17 cellular contexts compared by ENCODE assay signal in the genomic region with DNA sequence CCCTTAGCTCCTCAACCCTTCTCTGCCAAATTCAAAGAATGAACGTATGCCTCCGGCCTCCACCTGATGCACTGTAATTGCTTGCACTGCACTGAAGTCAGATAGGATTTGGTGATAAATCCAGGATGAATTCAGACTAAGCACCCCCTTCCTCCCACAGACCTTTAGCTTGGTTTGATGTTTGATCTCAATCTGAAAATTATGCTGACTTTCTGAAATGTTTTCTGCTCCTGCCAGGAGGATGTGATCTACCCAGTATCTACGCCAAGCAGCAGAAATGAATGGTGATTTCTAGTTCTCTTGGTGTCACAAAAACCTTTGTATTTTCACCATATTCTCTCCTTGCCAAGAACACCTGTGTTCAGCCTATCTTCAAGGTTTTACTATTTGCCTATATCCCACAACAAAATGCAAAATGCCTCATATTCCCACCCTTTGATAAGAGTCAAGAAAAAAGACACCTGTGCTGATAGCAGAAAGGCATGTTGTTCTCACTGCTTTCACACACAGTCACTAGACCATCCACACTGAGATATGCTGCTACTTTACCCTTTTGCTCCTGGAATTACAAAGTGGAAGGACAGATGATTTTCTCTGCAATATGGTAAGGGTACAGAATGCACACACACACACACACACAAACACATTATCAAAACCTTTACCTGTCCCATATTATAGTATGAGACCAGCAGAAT. TPM values are rescaled to one million over a fixed set of nuclear protein-coding genes. Genes with fewer than 3 reads are reported as not detected.
DNase-seq lines count a peak whose midpoint lies in the region; ATAC-seq and TF ChIP-seq lines count a peak whose summit lies in the region.
"Had no signal": no experiment of that assay in that cellular context is flagged by ENCODE, and none has a peak within 500 bp of the region (broad histone marks: within the 10 kb centered on the region; RNA-seq: fewer than 3 reads in every experiment).

No MANE protein-coding gene starts in this region.

- peak overlapping the region; percentile 33 for H3K4me3 ChIP-seq in naive thymus-derived CD4-positive, alpha-beta T cell (ENCODE audit: low read length)
- H3K4me3 ChIP-seq: PC-9, upper lobe of left lung had no signal

- H3K36me3 Mint-ChIP-seq in stimulated activated naive CD8-positive, alpha-beta T cell treated with anti-CD3 and anti-CD28 coated beads, Interleukin-15, Interleukin-2, amounts not matched to agents 100 ng/mL and 50 ng/mL, for 24 hours (ENCODE audit: low read depth) = no peaks in the 10 kb centered on the region
- H3K36me3 Mint-ChIP-seq in activated naive CD8-positive, alpha-beta T cell = peaks cover 5% of the 10 kb centered on the region
- H3K36me3 Mint-ChIP-seq in naive thymus-derived CD4-positive, alpha-beta T cell = peaks cover under 1 to 32% (median 7%) of the 10 kb centered on the region in 5 donors
- no peaks in the 10 kb centered on the region for H3K36me3 Mint-ChIP-seq in glutamatergic neuron (ENCODE audit: unreplicated experiment)

- H3K9me3 Mint-ChIP-seq in stimulated activated naive CD8-positive, alpha-beta T cell treated with anti-CD3 and anti-CD28 coated beads, Interleukin-15, Interleukin-2, amounts not matched to agents 100 ng/mL and 50 ng/mL, for 24 hours = no peaks in the 10 kb centered on the region
- H3K9me3 Mint-ChIP-seq in activated naive CD8-positive, alpha-beta T cell (ENCODE audit: low read depth) = no peaks in the 10 kb centered on the region
- H3K9me3 Mint-ChIP-seq in naive thymus-derived CD4-positive, alpha-beta T cell = peaks cover 0 to 9% (median 0%) of the 10 kb centered on the region in 11 donors
- H3K9me3 Mint-ChIP-seq in glutamatergic neuron (ENCODE audit: unreplicated experiment) = peaks cover 2% of the 10 kb centered on the region

- intact Hi-C loops in naive thymus-derived CD4-positive, alpha-beta T cell (cut with micrococcal nuclease) = no loop called here

- no peaks in the 10 kb centered on the region for H3K9me3 ChIP-seq in naive thymus-derived CD4-positive, alpha-beta T cell (ENCODE audit: control insufficient read depth in 2 of 3, low read length in 3 of 3)
- H3K9me3 ChIP-seq: upper lobe of left lung had no signal

- H3K4me1 Mint-ChIP-seq in stimulated activated naive CD8-positive, alpha-beta T cell treated with anti-CD3 and anti-CD28 coated beads, Interleukin-15, Interleukin-2, amounts not matched to agents 100 ng/mL and 50 ng/mL, for 24 hours (ENCODE audit: low read depth) = peaks cover 92% of the 10 kb centered on the region
- H3K4me1 Mint-ChIP-seq in activated naive CD8-positive, alpha-beta T cell (ENCODE audit: low read depth) = peaks cover 79% of the 10 kb centered on the region
- peaks cover 66 to 87% (median 80%) of the 10 kb centered on the region in 7 donors for H3K4me1 Mint-ChIP-seq in naive thymus-derived CD4-positive, alpha-beta T cell
- no peaks in the 10 kb centered on the region for H3K4me1 Mint-ChIP-seq in glutamatergic neuron (ENCODE audit: low read depth, unreplicated experiment)

- H3K4me1 ChIP-seq in naive thymus-derived CD4-positive, alpha-beta T cell (ENCODE audit: control insufficient read depth in 2 of 2, insufficient read depth in 2 of 2, low read length in 2 of 2) = peaks cover 88 to 90% of the 10 kb centered on the region in 2 donors

- H3K36me3 ChIP-seq in naive thymus-derived CD4-positive, alpha-beta T cell (ENCODE audit: control insufficient read depth in 2 of 3, insufficient read depth in 3 of 3, low read length in 3 of 3) = no peaks in the 10 kb centered on the region
- H3K36me3 ChIP-seq: brain microvascular endothelial cell, upper lobe of left lung had no signal

- CTCF ChIA-PET in naive thymus-derived CD4-positive, alpha-beta T cell (lab: Charles Lee) = interaction anchor here (0.7 to 2.4 kb wide), 3 partner anchors 12 to 15 kb away, joined by 3 to 7 read pairs (median 3); a partner anchor contains a TSS

- POLR2A ChIA-PET in naive thymus-derived CD4-positive, alpha-beta T cell (lab: Charles Lee) = interaction anchor here (1.2 to 10.3 kb wide), 9 partner anchors 10 to 39 kb away, joined by 3 to 132 read pairs (median 6); a partner anchor contains a TSS

- no peaks in the 10 kb centered on the region for H3K27me3 ChIP-seq in naive thymus-derived CD4-positive, alpha-beta T cell (ENCODE audit: control insufficient read depth in 2 of 2, insufficient read depth in 2 of 2, low read length in 2 of 2)
- H3K27me3 ChIP-seq: brain microvascular endothelial cell, upper lobe of left lung had no signal

- no peak overlapping the region for H3K4me3 Mint-ChIP-seq in stimulated activated naive CD8-positive, alpha-beta T cell treated with anti-CD3 and anti-CD28 coated beads, Interleukin-15, Interleukin-2, amounts not matched to agents 100 ng/mL and 50 ng/mL, for 24 hours
- H3K4me3 Mint-ChIP-seq in activated naive CD8-positive, alpha-beta T cell = peak overlapping the region; percentile 51
- peak overlapping the region; percentile 49 to 82 (median 73) for H3K4me3 Mint-ChIP-seq in naive thymus-derived CD4-positive, alpha-beta T cell
- H3K4me3 Mint-ChIP-seq in glutamatergic neuron (ENCODE audit: unreplicated experiment) = no peak overlapping the region

- no peaks in the 10 kb centered on the region for H3K27me3 Mint-ChIP-seq in stimulated activated naive CD8-positive, alpha-beta T cell treated with anti-CD3 and anti-CD28 coated beads, Interleukin-15, Interleukin-2, amounts not matched to agents 100 ng/mL and 50 ng/mL, for 24 hours
- H3K27me3 Mint-ChIP-seq in activated naive CD8-positive, alpha-beta T cell = no peaks in the 10 kb centered on the region
- no peaks in the 10 kb centered on the region for H3K27me3 Mint-ChIP-seq in naive thymus-derived CD4-positive, alpha-beta T cell
- H3K27me3 Mint-ChIP-seq in glutamatergic neuron (ENCODE audit: unreplicated experiment) = no peaks in the 10 kb centered on the region

- no peak for ATAC-seq in stimulated activated naive CD8-positive, alpha-beta T cell treated with anti-CD3 and anti-CD28 coated beads, Interleukin-15, Interleukin-2, amounts not matched to agents 100 U/mL and 50 U/mL, for 24 hours
- no peak for ATAC-seq in naive thymus-derived CD4-positive, alpha-beta T cell
- no peak for ATAC-seq in GM21576 (IDR thresholded peaks at IDR 0.05; ENCODE audit: unreplicated experiment)
- ATAC-seq: left colon had no signal

- peak overlapping the region; percentile 62 for H3K27ac Mint-ChIP-seq in stimulated activated naive CD8-positive, alpha-beta T cell treated with anti-CD3 and anti-CD28 coated beads, Interleukin-15, Interleukin-2, amounts not matched to agents 100 ng/mL and 50 ng/mL, for 24 hours
- peak overlapping the region; percentile 76 for H3K27ac Mint-ChIP-seq in activated naive CD8-positive, alpha-beta T cell
- peak overlapping the region; percentile 58 to 99 (median 94) for H3K27ac Mint-ChIP-seq in naive thymus-derived CD4-positive, alpha-beta T cell
- H3K27ac Mint-ChIP-seq in glutamatergic neuron (ENCODE audit: unreplicated experiment) = no peak overlapping the region

- peak overlapping the region; percentile 58 for H3K27ac ChIP-seq in naive thymus-derived CD4-positive, alpha-beta T cell (ENCODE audit: low read depth, low read length)
- H3K27ac ChIP-seq: brain microvascular endothelial cell, PC-9 had no signal

- DNase-seq in stimulated activated naive CD8-positive, alpha-beta T cell treated with anti-CD3 and anti-CD28 coated beads, Interleukin-15, Interleukin-2, amounts not matched to agents 100 U/mL and 50 U/mL, for 24 hours = no peak
- DNase-seq in naive thymus-derived CD4-positive, alpha-beta T cell = no peak
- DNase-seq in glutamatergic neuron (no peak), RPMI8226 (no peak), kidney tubule cell (ENCODE audit: low spot score) (no peak)
- DNase-seq: brain microvascular endothelial cell; effector CD4-positive, alpha-beta T cell; hypothalamus; left colon; NCI-H1436; NCI-H510A; PC-9; stimulated activated CD8-positive, alpha-beta memory T cell treated with anti-CD3 and anti-CD28 coated beads, Interleukin-4, amount 100 ng/mL, for 48 hours; upper lobe of left lung had no signal

- no peak for TF ChIP-seq CTCF in glutamatergic neuron (IDR thresholded peaks at IDR 0.05; ENCODE audit: partially characterized antibody, unreplicated experiment)

RNA-seq across cellular contexts. Expression of a gene that starts 14.7 kb away (rescaled TPM):
- 10 to 100 TPM; 45.0 to 74.7 (median 55.7) TPM for total RNA-seq in naive thymus-derived CD4-positive, alpha-beta T cell
- 10 to 100 TPM; 36.4 to 47.1 TPM for polyA plus RNA-seq in naive thymus-derived CD4-positive, alpha-beta T cell
- 16.5 TPM for total RNA-seq in glutamatergic neuron (ENCODE audit: unreplicated experiment)

Comparison
In these comparisons a context has a peak if more than half of its experiments do, and no peak if none do; other contexts are left out.
1. H3K4me3 Mint-ChIP-seq: peak in activated naive CD8-positive, alpha-beta T cell (single experiment) and naive thymus-derived CD4-positive, alpha-beta T cell (10 of 10); none in stimulated activated naive CD8-positive, alpha-beta T cell treated with anti-CD3 and anti-CD28 coated beads, Interleukin-15, Interleukin-2, amounts not matched to agents 100 ng/mL and 50 ng/mL, for 24 hours (single experiment) and glutamatergic neuron (single experiment).